Comparison of ENCODE assay signal across 8 cellular contexts in the genomic region with DNA sequence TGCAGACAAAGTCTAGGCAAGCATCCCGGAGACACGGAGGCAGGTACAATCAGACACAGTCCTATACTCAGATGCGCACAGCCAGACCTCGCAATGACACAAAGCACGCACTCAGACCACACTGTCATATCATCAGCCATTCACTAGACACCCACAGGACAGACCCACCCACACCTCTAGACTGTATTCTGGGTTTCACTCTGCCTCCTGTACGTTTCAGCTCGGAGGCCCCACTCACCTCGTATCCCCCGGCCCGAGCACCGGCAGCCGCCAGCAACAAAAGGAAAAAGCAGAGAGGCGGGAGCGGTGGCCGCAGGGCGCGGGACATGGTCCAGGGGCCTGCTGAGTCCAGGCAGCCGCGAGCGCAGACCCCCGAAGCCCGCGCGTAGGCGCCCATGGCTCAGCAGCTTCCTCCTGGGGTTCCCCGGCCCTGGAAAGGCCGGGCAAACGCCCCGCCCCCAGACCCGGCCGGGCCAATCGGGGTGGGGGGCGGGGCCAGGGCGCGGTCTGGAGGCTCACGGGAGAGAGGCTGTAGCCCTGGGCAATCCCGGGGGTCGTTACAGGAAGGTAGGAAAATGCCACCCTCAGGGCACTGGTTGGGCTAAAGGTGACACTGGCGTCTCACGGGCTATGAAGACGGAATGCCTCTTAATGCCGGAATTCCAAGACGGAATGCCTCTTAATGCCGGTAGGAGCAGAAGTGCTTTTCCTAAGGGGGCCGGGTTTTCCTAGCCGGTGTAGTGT. TPM values are rescaled to one million over a fixed set of nuclear protein-coding genes. Genes with fewer than 3 reads are reported as not detected.
A peak's percentile ranks its signal among the peaks of the same experiment; 100 is the strongest.
DNase-seq lines count a peak whose midpoint lies in the region; TF ChIP-seq lines count a peak whose summit lies in the region.

A gene (minus strand): TSS at position 438 of the 744 bp plus-strand sequence. CDS start 41 bp downstream, at position 397.
A gene with protein sequence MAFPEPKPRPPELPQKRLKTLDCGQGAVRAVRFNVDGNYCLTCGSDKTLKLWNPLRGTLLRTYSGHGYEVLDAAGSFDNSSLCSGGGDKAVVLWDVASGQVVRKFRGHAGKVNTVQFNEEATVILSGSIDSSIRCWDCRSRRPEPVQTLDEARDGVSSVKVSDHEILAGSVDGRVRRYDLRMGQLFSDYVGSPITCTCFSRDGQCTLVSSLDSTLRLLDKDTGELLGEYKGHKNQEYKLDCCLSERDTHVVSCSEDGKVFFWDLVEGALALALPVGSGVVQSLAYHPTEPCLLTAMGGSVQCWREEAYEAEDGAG (plus strand): TSS at position 503 of the 744 bp plus-strand sequence. CDS start 2,984 bp downstream, outside the sequence.

- no peak within 1 kb of the TSS for H4K5ac ChIP-seq in H9 (ENCODE audit: insufficient read length, low read depth, low read length)

- peak within 1 kb of the TSS; percentile 83 for H3K4me2 ChIP-seq in H9 (ENCODE audit: insufficient read depth, insufficient read length, low read length)

- no peak within 1 kb of the TSS for H4K8ac ChIP-seq in H9 (replicated peaks; ENCODE audit: insufficient read length, low read depth, low read length)

- peaks cover 24% of the 10 kb centered on the region for H3K23me2 ChIP-seq in H9 (ENCODE audit: insufficient read length, low read depth, low read length, poor library complexity, severe bottlenecking)

- peak within 1 kb of the TSS; percentile 93 to 94 for H3K4me3 Mint-ChIP-seq in H9

- no peaks in the 10 kb centered on the region for H3K9me3 ChIP-seq in H9 (ENCODE audit: control insufficient read depth, low read depth, low read length)
- H3K9me3 ChIP-seq in vagina = no peaks in the 10 kb centered on the region

- H2BK5ac ChIP-seq in H9 (ENCODE audit: insufficient read length, low read length) = no peak within 1 kb of the TSS

- peaks cover 27 to 48% of the 10 kb centered on the region in 2 experiments for H3K4me1 Mint-ChIP-seq in H9

- peak within 1 kb of the TSS; percentile 83 for H3K9ac ChIP-seq in H9 (ENCODE audit: extremely low read depth, insufficient read length, low read length)

- H3K27me3 Mint-ChIP-seq in H9 (ENCODE audit: low read depth) = peaks cover 2% of the 10 kb centered on the region

- no peak for TF ChIP-seq POLR2A in vagina (IDR thresholded peaks at IDR 0.05)

- H2BK15ac ChIP-seq in H9 (ENCODE audit: low read depth, low read length) = no peak within 1 kb of the TSS

- H3K36me3 Mint-ChIP-seq in H9 (ENCODE audit: insufficient read depth in 1 of 3, low read depth in 3 of 3) = peaks cover 3 to 23% (median 19%) of the 10 kb centered on the region in 3 experiments; a peak in 6 of 7 replicates

- no peaks in the 10 kb centered on the region for H4K20me1 ChIP-seq in H9 (ENCODE audit: control insufficient read depth, insufficient read depth, insufficient read length)

- H2BK20ac ChIP-seq in H9 (ENCODE audit: low read depth, low read length, poor library complexity, severe bottlenecking) = no peak within 1 kb of the TSS

- H3K14ac ChIP-seq in H9 (ENCODE audit: insufficient read depth, low read length) = no peak within 1 kb of the TSS; the same call in 1 of the 2 replicates

- no peak within 1 kb of the TSS for H3T11ph ChIP-seq in H9 (ENCODE audit: low read length)

- no CpG with 5 or more reads among the region's 46 CpGs for WGBS in H9 (ENCODE audit: extremely low coverage, insufficient read length, low lambda C conversion rate)

- H4K91ac ChIP-seq in H9 (ENCODE audit: insufficient read length, low read depth, low read length) = no peak within 1 kb of the TSS

- no peak within 1 kb of the TSS for H2BK12ac ChIP-seq in H9 (ENCODE audit: insufficient read length, low read depth, low read length)

- no peaks in the 10 kb centered on the region for H3K79me2 ChIP-seq in H9 (ENCODE audit: insufficient read depth, low read length)

- H3K18ac ChIP-seq in H9 (ENCODE audit: insufficient read length, low read depth, low read length) = no peak within 1 kb of the TSS

- peak within 1 kb of the TSS; percentile 86 to 98 (median 91) for H3K27ac Mint-ChIP-seq in H9

- no peak within 1 kb of the TSS for H2BK120ac ChIP-seq in H9 (ENCODE audit: low read depth, low read length, poor library complexity, severe bottlenecking)

- H3K27me3 ChIP-seq in H9 (ENCODE audit: insufficient read depth, low read length) (no peaks in the 10 kb centered on the region), vagina (no peaks in the 10 kb centered on the region)

- no peak within 1 kb of the TSS for H2AK5ac ChIP-seq in H9 (ENCODE audit: insufficient read length, low read length)

- H3K4me1 ChIP-seq in H9 (ENCODE audit: insufficient read depth, low read length) (no peaks in the 10 kb centered on the region), vagina (peaks cover 49% of the 10 kb centered on the region)

- no peak within 1 kb of the TSS for H2AFZ ChIP-seq in H9 (ENCODE audit: low read length)

- intact Hi-C loops in vagina (cut with DNase I) = loop anchor here (10.0 kb wide), 1 partner anchor 52 kb away; a partner anchor contains a TSS

- DNase-seq in DMS79 (lab: John Stamatoyannopoulos, UW) (peak; percentile 75), H9 (peak; percentile 89), NCI-H1694 (lab: John Stamatoyannopoulos, UW) (peak; percentile 43), T-helper 22 cell (ENCODE audit: low read depth) (peak; percentile 72), anterior cingulate cortex (lab: John Stamatoyannopoulos, UW) (peak in 56 of 58 donors; percentile 15 to 77 (median 56)), hepatic stellate cell (ENCODE audit: low spot score) (peak; percentile 98), retina (peak; percentile 93), vagina (ENCODE audit: extremely low spot score in 2 of 2) (no peak)

- H3K23ac ChIP-seq in H9 (ENCODE audit: insufficient read length, low read depth, low read length) = no peak within 1 kb of the TSS

- no peak within 1 kb of the TSS for H3K4ac ChIP-seq in H9 (ENCODE audit: low read depth, low read length)

- no peak within 1 kb of the TSS for H3K56ac ChIP-seq in H9 (ENCODE audit: insufficient read length, low read depth, low read length)

- H3K4me3 ChIP-seq in vagina = peak within 1 kb of the TSS; percentile 66 to 86

- TF ChIP-seq CTCF in H9 (conservative IDR thresholded peaks at IDR 0.05) = no peak
- no peak for TF ChIP-seq CTCF in vagina (IDR thresholded peaks at IDR 0.05)

- H3K27ac ChIP-seq in H9 (ENCODE audit: insufficient read length, low read depth, low read length) (no peak within 1 kb of the TSS), vagina (peak within 1 kb of the TSS; percentile 56)

- no peaks in the 10 kb centered on the region for H3K79me1 ChIP-seq in H9 (ENCODE audit: insufficient read depth, low read depth, low read length, poor library complexity, severe bottlenecking)

- H3K36me3 ChIP-seq in vagina = peaks cover 0 to 25% of the 10 kb centered on the region in 2 donors

- H3K9me3 Mint-ChIP-seq in H9 = peaks cover 0 to 1% of the 10 kb centered on the region in 2 experiments; a peak in 2 of 5 replicates

RNA-seq across cellular contexts. Expression of the first gene that starts in this region (rescaled TPM):
- total RNA-seq in H9 (2021) (89.2 and 93.5 TPM in 2 replicates), vagina (49.1 TPM)

RNA-seq across cellular contexts. Expression of the second gene that starts in this region (rescaled TPM):
- total RNA-seq in H9 (2021) (19.2 and 21.0 TPM in 2 replicates), vagina (8.3 TPM)

Comparison
In these comparisons a context has a peak if more than half of its experiments do, and no peak if none do; other contexts are left out.
1. DNase-seq: peak in DMS79 (single experiment), H9 (single experiment), NCI-H1694 (single experiment), T-helper 22 cell (single experiment), anterior cingulate cortex (56 of 58), hepatic stellate cell (single experiment) and retina (single experiment); none in vagina (0 of 2).